1 cellular context compared by ENCODE assay signal in the genomic region with DNA sequence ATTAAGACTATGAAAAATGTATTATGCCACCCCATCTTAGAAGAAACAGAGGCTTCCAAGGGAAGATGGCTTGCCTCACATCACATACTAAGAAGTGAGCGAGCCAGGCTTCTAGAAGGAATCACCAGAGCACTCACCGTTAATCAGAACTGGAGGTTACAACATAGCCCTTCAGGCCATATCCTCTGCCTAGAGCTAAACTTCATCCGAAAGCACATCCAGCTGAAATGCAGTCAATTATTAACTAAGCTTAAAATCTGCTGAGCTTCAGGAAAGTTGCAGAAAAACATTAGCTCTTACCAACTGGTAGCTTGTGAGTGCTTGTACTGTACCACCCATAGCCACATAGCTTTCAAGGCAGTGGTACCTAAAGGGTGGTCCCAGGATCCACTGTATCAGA.
TF ChIP-seq lines count a peak whose summit lies in the region.

No MANE protein-coding gene starts in this region.

TF ChIP-seq in WTC11, 78 proteins besides CTCF, POLR2A, EP300 and RAD21 (continued from another document):
- TF ChIP-seq, protein P1, sequence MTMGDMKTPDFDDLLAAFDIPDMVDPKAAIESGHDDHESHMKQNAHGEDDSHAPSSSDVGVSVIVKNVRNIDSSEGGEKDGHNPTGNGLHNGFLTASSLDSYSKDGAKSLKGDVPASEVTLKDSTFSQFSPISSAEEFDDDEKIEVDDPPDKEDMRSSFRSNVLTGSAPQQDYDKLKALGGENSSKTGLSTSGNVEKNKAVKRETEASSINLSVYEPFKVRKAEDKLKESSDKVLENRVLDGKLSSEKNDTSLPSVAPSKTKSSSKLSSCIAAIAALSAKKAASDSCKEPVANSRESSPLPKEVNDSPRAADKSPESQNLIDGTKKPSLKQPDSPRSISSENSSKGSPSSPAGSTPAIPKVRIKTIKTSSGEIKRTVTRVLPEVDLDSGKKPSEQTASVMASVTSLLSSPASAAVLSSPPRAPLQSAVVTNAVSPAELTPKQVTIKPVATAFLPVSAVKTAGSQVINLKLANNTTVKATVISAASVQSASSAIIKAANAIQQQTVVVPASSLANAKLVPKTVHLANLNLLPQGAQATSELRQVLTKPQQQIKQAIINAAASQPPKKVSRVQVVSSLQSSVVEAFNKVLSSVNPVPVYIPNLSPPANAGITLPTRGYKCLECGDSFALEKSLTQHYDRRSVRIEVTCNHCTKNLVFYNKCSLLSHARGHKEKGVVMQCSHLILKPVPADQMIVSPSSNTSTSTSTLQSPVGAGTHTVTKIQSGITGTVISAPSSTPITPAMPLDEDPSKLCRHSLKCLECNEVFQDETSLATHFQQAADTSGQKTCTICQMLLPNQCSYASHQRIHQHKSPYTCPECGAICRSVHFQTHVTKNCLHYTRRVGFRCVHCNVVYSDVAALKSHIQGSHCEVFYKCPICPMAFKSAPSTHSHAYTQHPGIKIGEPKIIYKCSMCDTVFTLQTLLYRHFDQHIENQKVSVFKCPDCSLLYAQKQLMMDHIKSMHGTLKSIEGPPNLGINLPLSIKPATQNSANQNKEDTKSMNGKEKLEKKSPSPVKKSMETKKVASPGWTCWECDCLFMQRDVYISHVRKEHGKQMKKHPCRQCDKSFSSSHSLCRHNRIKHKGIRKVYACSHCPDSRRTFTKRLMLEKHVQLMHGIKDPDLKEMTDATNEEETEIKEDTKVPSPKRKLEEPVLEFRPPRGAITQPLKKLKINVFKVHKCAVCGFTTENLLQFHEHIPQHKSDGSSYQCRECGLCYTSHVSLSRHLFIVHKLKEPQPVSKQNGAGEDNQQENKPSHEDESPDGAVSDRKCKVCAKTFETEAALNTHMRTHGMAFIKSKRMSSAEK (CRISPR knock-in tag; IDR thresholded peaks at IDR 0.05; ENCODE audit: borderline replicate concordance), result no peak
- TF ChIP-seq, protein P2, sequence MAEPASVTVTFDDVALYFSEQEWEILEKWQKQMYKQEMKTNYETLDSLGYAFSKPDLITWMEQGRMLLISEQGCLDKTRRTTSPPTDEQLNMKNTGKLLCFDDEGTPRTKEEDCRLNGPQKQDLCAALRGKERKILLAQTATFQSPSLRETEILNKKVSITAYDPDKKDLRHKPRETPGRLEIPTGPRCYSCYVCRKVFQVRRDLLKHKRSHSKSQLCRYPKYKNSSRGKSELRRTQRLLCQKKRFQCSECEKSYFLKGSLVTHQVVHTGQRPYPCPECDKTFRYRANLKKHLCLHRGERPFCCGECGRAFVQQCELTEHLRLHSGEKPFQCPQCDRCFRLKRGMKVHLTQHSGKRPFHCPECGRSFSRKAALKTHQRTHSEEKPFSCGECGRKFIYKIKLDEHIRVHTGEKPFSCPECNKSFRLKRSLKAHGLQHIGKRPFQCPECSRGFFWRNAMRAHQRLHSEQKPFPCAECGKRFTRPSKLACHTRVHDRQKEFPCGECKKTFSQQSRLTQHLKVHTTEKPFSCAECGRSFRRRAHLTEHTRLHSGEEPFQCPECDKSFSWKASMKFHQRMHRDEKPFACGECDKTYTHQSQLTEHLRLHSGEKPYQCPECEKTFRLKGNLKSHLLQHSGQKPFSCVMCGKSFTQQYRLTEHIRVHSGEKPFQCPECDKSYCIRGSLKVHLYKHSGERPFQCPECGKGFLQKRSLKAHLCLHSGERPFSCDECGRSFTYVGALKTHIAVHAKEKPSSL (CRISPR knock-in tag; conservative IDR thresholded peaks at IDR 0.05), result no peak
- no peak for TF ChIP-seq CREB1 (CRISPR knock-in tag; IDR thresholded peaks at IDR 0.05)
- no peak for TF ChIP-seq TP53 (CRISPR knock-in tag; IDR thresholded peaks at IDR 0.05)
- TF ChIP-seq, protein P3, sequence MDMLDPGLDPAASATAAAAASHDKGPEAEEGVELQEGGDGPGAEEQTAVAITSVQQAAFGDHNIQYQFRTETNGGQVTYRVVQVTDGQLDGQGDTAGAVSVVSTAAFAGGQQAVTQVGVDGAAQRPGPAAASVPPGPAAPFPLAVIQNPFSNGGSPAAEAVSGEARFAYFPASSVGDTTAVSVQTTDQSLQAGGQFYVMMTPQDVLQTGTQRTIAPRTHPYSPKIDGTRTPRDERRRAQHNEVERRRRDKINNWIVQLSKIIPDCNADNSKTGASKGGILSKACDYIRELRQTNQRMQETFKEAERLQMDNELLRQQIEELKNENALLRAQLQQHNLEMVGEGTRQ (CRISPR knock-in tag; IDR thresholded peaks at IDR 0.05), result no peak
- no peak for TF ChIP-seq HMGA2 (CRISPR knock-in tag; IDR thresholded peaks at IDR 0.05)
- TF ChIP-seq ZNF396 (CRISPR knock-in tag; IDR thresholded peaks at IDR 0.05; ENCODE audit: borderline replicate concordance), result no peak
- no peak for TF ChIP-seq MXD4 (CRISPR knock-in tag; IDR thresholded peaks at IDR 0.05; ENCODE audit: borderline replicate concordance)
- no peak for TF ChIP-seq IRF2 (CRISPR knock-in tag; IDR thresholded peaks at IDR 0.05; ENCODE audit: borderline replicate concordance, low read depth)
